ENCODE assay signal across 1 cellular context in genomic region chr15:75202251-75203016, GRCh38.
TF ChIP-seq lines count a peak whose summit lies in the region.

No MANE protein-coding gene starts in this region.

TF ChIP-seq in K562, 482 proteins besides CTCF, POLR2A, EP300 and RAD21 (continued from another document and continues in another):
- TF ChIP-seq HMGN3 (IDR thresholded peaks at IDR 0.05; ENCODE audit: borderline replicate concordance, extremely low read depth, insufficient read length, low read depth, low read length) (peak; percentile 61), NR4A1 (CRISPR knock-in tag; IDR thresholded peaks at IDR 0.05) (no peak), NR4A1 (tag; IDR thresholded peaks at IDR 0.05) (0 out of 2 replicates have a peak, but pooled peaks have one; percentile 13), TCF3 (CRISPR knock-in tag; IDR thresholded peaks at IDR 0.05) (peak; percentile 24), ZNF24 (IDR thresholded peaks at IDR 0.05) (no peak), FOXJ3 (CRISPR knock-in tag; IDR thresholded peaks at IDR 0.05) (no peak), SMAD1 (IDR thresholded peaks at IDR 0.05; ENCODE audit: low read depth, low read length, partially characterized antibody) (no peak), GATAD2A (IDR thresholded peaks at IDR 0.05) (0 out of 2 replicates have a peak, but pooled peaks have one; percentile 31), ZNF764 (CRISPR knock-in tag; IDR thresholded peaks at IDR 0.05; ENCODE audit: low read depth) (no peak), NUFIP1 (IDR thresholded peaks at IDR 0.05; ENCODE audit: partially characterized antibody) (no peak), NONO (IDR thresholded peaks at IDR 0.05; ENCODE audit: low read depth in 2 of 2, low read length in 1 of 2) (0 out of 4 replicates have a peak, but pooled peaks of 1 of the 2 experiments have one; percentile 13), SMARCC2 (IDR thresholded peaks at IDR 0.05; ENCODE audit: low read depth) (no peak), SP2 (IDR thresholded peaks at IDR 0.05; ENCODE audit: extremely low read depth, low read depth, low read length, poor library complexity, severe bottlenecking) (no peak), DLX4 (CRISPR knock-in tag; IDR thresholded peaks at IDR 0.05) (no peak), NKRF (IDR thresholded peaks at IDR 0.05; ENCODE audit: borderline replicate concordance) (peak; percentile 85), ZBTB8A (IDR thresholded peaks at IDR 0.05; ENCODE audit: partially characterized antibody) (no peak), SP1 (CRISPR knock-in tag; IDR thresholded peaks at IDR 0.05) (peak; percentile 3; the same call in 1 of the 2 replicates), ZZZ3 (IDR thresholded peaks at IDR 0.05) (no peak), RBM15 (IDR thresholded peaks at IDR 0.05; ENCODE audit: insufficient read depth, low read length) (no peak), PTBP1 (IDR thresholded peaks at IDR 0.05; ENCODE audit: low read depth, low read length) (no peak), SRF (CRISPR knock-in tag; IDR thresholded peaks at IDR 0.05) (0 out of 4 replicates have a peak, but pooled peaks of 1 of the 2 experiments have one; percentile 17), DIDO1 (tag; IDR thresholded peaks at IDR 0.05; ENCODE audit: low read depth) (no peak), GABPB1 (CRISPR knock-in tag; IDR thresholded peaks at IDR 0.05) (peak; percentile 45), ZNF511 (CRISPR knock-in tag; IDR thresholded peaks at IDR 0.05) (no peak; the same call in 1 of the 2 replicates), DMBX1 (CRISPR knock-in tag; IDR thresholded peaks at IDR 0.05; ENCODE audit: borderline replicate concordance) (no peak), HMG20B (CRISPR knock-in tag; IDR thresholded peaks at IDR 0.05) (no peak), FOXP1 (CRISPR knock-in tag; IDR thresholded peaks at IDR 0.05) (0 out of 2 replicates have a peak, but pooled peaks have one; percentile 74), SRSF7 (optimal IDR thresholded peaks at IDR 0.05; ENCODE audit: low read depth, low read length) (no peak), NFIC (IDR thresholded peaks at IDR 0.05) (peak; percentile 26; the same call in 1 of the 2 replicates), ZNF175 (CRISPR knock-in tag; IDR thresholded peaks at IDR 0.05; ENCODE audit: low read depth) (no peak), SMARCB1 (IDR thresholded peaks at IDR 0.05; ENCODE audit: insufficient read length, low read depth) (no peak), HIVEP1 (CRISPR knock-in tag; IDR thresholded peaks at IDR 0.05) (no peak)
- TF ChIP-seq, protein P1, sequence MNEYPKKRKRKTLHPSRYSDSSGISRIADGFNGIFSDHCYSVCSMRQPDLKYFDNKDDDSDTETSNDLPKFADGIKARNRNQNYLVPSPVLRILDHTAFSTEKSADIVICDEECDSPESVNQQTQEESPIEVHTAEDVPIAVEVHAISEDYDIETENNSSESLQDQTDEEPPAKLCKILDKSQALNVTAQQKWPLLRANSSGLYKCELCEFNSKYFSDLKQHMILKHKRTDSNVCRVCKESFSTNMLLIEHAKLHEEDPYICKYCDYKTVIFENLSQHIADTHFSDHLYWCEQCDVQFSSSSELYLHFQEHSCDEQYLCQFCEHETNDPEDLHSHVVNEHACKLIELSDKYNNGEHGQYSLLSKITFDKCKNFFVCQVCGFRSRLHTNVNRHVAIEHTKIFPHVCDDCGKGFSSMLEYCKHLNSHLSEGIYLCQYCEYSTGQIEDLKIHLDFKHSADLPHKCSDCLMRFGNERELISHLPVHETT (CRISPR knock-in tag; conservative IDR thresholded peaks at IDR 0.05 in 1 of 2, IDR thresholded peaks at IDR 0.05 in 1 of 2), result no peak
- TF ChIP-seq, protein P2, sequence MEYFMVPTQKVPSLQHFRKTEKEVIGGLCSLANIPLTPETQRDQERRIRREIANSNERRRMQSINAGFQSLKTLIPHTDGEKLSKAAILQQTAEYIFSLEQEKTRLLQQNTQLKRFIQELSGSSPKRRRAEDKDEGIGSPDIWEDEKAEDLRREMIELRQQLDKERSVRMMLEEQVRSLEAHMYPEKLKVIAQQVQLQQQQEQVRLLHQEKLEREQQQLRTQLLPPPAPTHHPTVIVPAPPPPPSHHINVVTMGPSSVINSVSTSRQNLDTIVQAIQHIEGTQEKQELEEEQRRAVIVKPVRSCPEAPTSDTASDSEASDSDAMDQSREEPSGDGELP (CRISPR knock-in tag; IDR thresholded peaks at IDR 0.05; ENCODE audit: borderline replicate concordance), result peak; percentile 70; the same call in 1 of the 2 replicates
- TF ChIP-seq, protein P3, sequence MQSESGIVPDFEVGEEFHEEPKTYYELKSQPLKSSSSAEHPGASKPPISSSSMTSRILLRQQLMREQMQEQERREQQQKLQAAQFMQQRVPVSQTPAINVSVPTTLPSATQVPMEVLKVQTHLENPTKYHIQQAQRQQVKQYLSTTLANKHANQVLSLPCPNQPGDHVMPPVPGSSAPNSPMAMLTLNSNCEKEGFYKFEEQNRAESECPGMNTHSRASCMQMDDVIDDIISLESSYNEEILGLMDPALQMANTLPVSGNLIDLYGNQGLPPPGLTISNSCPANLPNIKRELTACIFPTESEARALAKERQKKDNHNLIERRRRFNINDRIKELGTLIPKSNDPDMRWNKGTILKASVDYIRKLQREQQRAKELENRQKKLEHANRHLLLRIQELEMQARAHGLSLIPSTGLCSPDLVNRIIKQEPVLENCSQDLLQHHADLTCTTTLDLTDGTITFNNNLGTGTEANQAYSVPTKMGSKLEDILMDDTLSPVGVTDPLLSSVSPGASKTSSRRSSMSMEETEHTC (IDR thresholded peaks at IDR 0.05), result 0 out of 2 replicates have a peak, but pooled peaks have one; percentile 37
- TF ChIP-seq, protein P4, sequence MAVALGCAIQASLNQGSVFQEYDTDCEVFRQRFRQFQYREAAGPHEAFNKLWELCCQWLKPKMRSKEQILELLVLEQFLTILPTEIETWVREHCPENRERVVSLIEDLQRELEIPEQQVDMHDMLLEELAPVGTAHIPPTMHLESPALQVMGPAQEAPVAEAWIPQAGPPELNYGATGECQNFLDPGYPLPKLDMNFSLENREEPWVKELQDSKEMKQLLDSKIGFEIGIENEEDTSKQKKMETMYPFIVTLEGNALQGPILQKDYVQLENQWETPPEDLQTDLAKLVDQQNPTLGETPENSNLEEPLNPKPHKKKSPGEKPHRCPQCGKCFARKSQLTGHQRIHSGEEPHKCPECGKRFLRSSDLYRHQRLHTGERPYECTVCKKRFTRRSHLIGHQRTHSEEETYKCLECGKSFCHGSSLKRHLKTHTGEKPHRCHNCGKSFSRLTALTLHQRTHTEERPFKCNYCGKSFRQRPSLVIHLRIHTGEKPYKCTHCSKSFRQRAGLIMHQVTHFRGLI (CRISPR knock-in tag; IDR thresholded peaks at IDR 0.05), result no peak
- TF ChIP-seq, protein P5, sequence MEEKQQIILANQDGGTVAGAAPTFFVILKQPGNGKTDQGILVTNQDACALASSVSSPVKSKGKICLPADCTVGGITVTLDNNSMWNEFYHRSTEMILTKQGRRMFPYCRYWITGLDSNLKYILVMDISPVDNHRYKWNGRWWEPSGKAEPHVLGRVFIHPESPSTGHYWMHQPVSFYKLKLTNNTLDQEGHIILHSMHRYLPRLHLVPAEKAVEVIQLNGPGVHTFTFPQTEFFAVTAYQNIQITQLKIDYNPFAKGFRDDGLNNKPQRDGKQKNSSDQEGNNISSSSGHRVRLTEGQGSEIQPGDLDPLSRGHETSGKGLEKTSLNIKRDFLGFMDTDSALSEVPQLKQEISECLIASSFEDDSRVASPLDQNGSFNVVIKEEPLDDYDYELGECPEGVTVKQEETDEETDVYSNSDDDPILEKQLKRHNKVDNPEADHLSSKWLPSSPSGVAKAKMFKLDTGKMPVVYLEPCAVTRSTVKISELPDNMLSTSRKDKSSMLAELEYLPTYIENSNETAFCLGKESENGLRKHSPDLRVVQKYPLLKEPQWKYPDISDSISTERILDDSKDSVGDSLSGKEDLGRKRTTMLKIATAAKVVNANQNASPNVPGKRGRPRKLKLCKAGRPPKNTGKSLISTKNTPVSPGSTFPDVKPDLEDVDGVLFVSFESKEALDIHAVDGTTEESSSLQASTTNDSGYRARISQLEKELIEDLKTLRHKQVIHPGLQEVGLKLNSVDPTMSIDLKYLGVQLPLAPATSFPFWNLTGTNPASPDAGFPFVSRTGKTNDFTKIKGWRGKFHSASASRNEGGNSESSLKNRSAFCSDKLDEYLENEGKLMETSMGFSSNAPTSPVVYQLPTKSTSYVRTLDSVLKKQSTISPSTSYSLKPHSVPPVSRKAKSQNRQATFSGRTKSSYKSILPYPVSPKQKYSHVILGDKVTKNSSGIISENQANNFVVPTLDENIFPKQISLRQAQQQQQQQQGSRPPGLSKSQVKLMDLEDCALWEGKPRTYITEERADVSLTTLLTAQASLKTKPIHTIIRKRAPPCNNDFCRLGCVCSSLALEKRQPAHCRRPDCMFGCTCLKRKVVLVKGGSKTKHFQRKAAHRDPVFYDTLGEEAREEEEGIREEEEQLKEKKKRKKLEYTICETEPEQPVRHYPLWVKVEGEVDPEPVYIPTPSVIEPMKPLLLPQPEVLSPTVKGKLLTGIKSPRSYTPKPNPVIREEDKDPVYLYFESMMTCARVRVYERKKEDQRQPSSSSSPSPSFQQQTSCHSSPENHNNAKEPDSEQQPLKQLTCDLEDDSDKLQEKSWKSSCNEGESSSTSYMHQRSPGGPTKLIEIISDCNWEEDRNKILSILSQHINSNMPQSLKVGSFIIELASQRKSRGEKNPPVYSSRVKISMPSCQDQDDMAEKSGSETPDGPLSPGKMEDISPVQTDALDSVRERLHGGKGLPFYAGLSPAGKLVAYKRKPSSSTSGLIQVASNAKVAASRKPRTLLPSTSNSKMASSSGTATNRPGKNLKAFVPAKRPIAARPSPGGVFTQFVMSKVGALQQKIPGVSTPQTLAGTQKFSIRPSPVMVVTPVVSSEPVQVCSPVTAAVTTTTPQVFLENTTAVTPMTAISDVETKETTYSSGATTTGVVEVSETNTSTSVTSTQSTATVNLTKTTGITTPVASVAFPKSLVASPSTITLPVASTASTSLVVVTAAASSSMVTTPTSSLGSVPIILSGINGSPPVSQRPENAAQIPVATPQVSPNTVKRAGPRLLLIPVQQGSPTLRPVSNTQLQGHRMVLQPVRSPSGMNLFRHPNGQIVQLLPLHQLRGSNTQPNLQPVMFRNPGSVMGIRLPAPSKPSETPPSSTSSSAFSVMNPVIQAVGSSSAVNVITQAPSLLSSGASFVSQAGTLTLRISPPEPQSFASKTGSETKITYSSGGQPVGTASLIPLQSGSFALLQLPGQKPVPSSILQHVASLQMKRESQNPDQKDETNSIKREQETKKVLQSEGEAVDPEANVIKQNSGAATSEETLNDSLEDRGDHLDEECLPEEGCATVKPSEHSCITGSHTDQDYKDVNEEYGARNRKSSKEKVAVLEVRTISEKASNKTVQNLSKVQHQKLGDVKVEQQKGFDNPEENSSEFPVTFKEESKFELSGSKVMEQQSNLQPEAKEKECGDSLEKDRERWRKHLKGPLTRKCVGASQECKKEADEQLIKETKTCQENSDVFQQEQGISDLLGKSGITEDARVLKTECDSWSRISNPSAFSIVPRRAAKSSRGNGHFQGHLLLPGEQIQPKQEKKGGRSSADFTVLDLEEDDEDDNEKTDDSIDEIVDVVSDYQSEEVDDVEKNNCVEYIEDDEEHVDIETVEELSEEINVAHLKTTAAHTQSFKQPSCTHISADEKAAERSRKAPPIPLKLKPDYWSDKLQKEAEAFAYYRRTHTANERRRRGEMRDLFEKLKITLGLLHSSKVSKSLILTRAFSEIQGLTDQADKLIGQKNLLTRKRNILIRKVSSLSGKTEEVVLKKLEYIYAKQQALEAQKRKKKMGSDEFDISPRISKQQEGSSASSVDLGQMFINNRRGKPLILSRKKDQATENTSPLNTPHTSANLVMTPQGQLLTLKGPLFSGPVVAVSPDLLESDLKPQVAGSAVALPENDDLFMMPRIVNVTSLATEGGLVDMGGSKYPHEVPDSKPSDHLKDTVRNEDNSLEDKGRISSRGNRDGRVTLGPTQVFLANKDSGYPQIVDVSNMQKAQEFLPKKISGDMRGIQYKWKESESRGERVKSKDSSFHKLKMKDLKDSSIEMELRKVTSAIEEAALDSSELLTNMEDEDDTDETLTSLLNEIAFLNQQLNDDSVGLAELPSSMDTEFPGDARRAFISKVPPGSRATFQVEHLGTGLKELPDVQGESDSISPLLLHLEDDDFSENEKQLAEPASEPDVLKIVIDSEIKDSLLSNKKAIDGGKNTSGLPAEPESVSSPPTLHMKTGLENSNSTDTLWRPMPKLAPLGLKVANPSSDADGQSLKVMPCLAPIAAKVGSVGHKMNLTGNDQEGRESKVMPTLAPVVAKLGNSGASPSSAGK (IDR thresholded peaks at IDR 0.05), result peak; percentile 86
